ENCODE assay signal across 8 cellular contexts in genomic region chr3:124780767-124781485, GRCh38. TPM values are rescaled to one million over a fixed set of nuclear protein-coding genes. Genes with fewer than 3 reads are reported as not detected.
DNase-seq lines count a peak whose midpoint lies in the region; ATAC-seq and TF ChIP-seq lines count a peak whose summit lies in the region.

No MANE protein-coding gene starts in this region.

- peak overlapping the region; percentile 97 for H3K27ac ChIP-seq in GM23248
- peak overlapping the region; percentile 52 for H3K27ac ChIP-seq in adipose tissue (ENCODE audit: low read depth, low read length)
- H3K27ac ChIP-seq in hepatocyte, result peak overlapping the region; percentile 94
- H3K27ac ChIP-seq in gastrocnemius medialis, result peak overlapping the region; percentile 81 to 93 (median 90)

- DNase-seq in GM23248 (peak; percentile 82), hepatocyte (ENCODE audit: low spot score) (peak; percentile 46), gastrocnemius medialis (peak; percentile 92 to 96), NCI-H2171 (lab: John Stamatoyannopoulos, UW) (no peak), NCI-H524 treated with DMSO at 0.1 percent for 48 hours (lab: John Stamatoyannopoulos, UW) (no peak)
- DNase-seq in stimulated activated CD8-positive, alpha-beta memory T cell treated with anti-CD3 and anti-CD28 coated beads, Interleukin-4, amount 100 ng/mL, for 48 hours, result no peak

- TF ChIP-seq POLR2A in gastrocnemius medialis (IDR thresholded peaks at IDR 0.05), result peak in 1 of 2 donors; percentile 60

- no peaks in the 10 kb centered on the region; the same call in 1 of the 2 replicates for H3F3A ChIP-seq in GM23248 (ENCODE audit: insufficient read depth)

- no peaks in the 10 kb centered on the region for H3K9me3 ChIP-seq in GM23248 (ENCODE audit: low read depth)
- H3K9me3 ChIP-seq in hepatocyte (ENCODE audit: low read depth), result no peaks in the 10 kb centered on the region
- no peaks in the 10 kb centered on the region for H3K9me3 ChIP-seq in gastrocnemius medialis

- peak overlapping the region; percentile 15; the same call in 1 of the 2 replicates for H3K4me3 ChIP-seq in GM23248
- no peak overlapping the region for H3K4me3 ChIP-seq in hepatocyte
- H3K4me3 ChIP-seq in gastrocnemius medialis, result peak overlapping the region; percentile 1 to 34 (median 14)

- peaks cover 27% of the 10 kb centered on the region for H3K4me1 ChIP-seq in GM23248 (ENCODE audit: insufficient read depth)
- peaks cover 26% of the 10 kb centered on the region for H3K4me1 ChIP-seq in hepatocyte (ENCODE audit: insufficient read depth)
- H3K4me1 ChIP-seq in gastrocnemius medialis, result peaks cover 35 to 42% of the 10 kb centered on the region in 2 donors

- 7 to 9% methylated on average over 14 to 15 of the region's 15 CpGs for WGBS in GM23248 (ENCODE audit: low coverage in 1 of 2, low lambda C conversion rate in 2 of 2, missing lambda C conversion rate in 2 of 2), 2 experiments
- WGBS in adipose tissue, 3 donors, result 20 to 71% (median 25%) methylated on average over 15 of the region's 15 CpGs
- 46% methylated on average over 14 of the region's 15 CpGs for WGBS in hepatocyte (ENCODE audit: low lambda C conversion rate, missing lambda C conversion rate)

- H3K36me3 ChIP-seq in GM23248 (ENCODE audit: low read depth), result no peaks in the 10 kb centered on the region
- no peaks in the 10 kb centered on the region for H3K36me3 ChIP-seq in hepatocyte (replicated peaks; ENCODE audit: insufficient read depth, low read depth)
- no peaks in the 10 kb centered on the region for H3K36me3 ChIP-seq in gastrocnemius medialis

- peak overlapping the region; percentile 79 for H3K9ac ChIP-seq in GM23248

- no peak for TF ChIP-seq CTCF in hepatocyte (IDR thresholded peaks at IDR 0.05; ENCODE audit: poor library complexity)
- TF ChIP-seq CTCF in gastrocnemius medialis (IDR thresholded peaks at IDR 0.05 in 4 of 5, conservative IDR thresholded peaks at IDR 0.05 in 1 of 5), result no peak

- peaks cover 62% of the 10 kb centered on the region for H3K79me2 ChIP-seq in GM23248 (ENCODE audit: insufficient read depth)
- H3K79me2 ChIP-seq in hepatocyte, result no peaks in the 10 kb centered on the region

- H4K20me1 ChIP-seq in GM23248 (ENCODE audit: insufficient read depth), result no peaks in the 10 kb centered on the region
- H4K20me1 ChIP-seq in hepatocyte (ENCODE audit: insufficient read depth, poor library complexity, severe bottlenecking), result no peaks in the 10 kb centered on the region

- H2AFZ ChIP-seq in GM23248, result peak overlapping the region; percentile 52
- H2AFZ ChIP-seq in hepatocyte, result no peak overlapping the region

- peak overlapping the region; percentile 67 for H3K4me2 ChIP-seq in GM23248 (ENCODE audit: unreplicated experiment)
- H3K4me2 ChIP-seq in hepatocyte, result peak overlapping the region; percentile 57

- intact Hi-C loops in gastrocnemius medialis (cut with DNase I; ENCODE audit: low total_unique reads), result loop anchor here (2.0 kb wide), 2 partner anchors 30 to 106 kb away; partner anchors contain the start of gene ITGB5

- in situ Hi-C loops in GM23248 (cut with MboI) (no loop called here), gastrocnemius medialis (cut with MboI; ENCODE audit: low sequenced_read_pairs in 4 of 4) (no loop called here)

- no peaks in the 10 kb centered on the region for H3K9me2 ChIP-seq in GM23248 (ENCODE audit: insufficient read depth)
- no peaks in the 10 kb centered on the region for H3K9me2 ChIP-seq in hepatocyte (replicated peaks; ENCODE audit: insufficient read depth)

- ATAC-seq in gastrocnemius medialis (peak; percentile 90), HG02678 (IDR thresholded peaks at IDR 0.05; ENCODE audit: unreplicated experiment) (no peak)

- H3K27me3 ChIP-seq in GM23248 (replicated peaks; ENCODE audit: insufficient read depth) (no peaks in the 10 kb centered on the region), hepatocyte (no peaks in the 10 kb centered on the region), gastrocnemius medialis (no peaks in the 10 kb centered on the region)

RNA-seq across cellular contexts. Expression of gene UMPS, which starts 50.7 kb away (rescaled TPM):
- 18.0 and 29.8 TPM in 2 replicates for total RNA-seq in GM23248 (2014; rRNA removed; shearing (Covaris generic))
- polyA plus RNA-seq in GM23248 (2016; fragmentation: Nextera tagmentation; extraction: Ambion mirVana) (37.9 and 38.7 TPM in 2 replicates), adipose tissue (10 to 100 TPM in 1 of 3 donors, 1 to 10 TPM in 2; 7.2 to 17.1 (median 7.7) TPM), hepatocyte (35.1 and 37.3 TPM in 2 replicates)
- total RNA-seq in hepatocyte (25.9 and 108 TPM in 2 replicates), gastrocnemius medialis (1 to 10 TPM; 2.2 to 7.6 (median 6.2) TPM)

Comparison
In these comparisons a context has a peak if more than half of its experiments do, and no peak if none do; other contexts are left out.
1. DNase-seq: peak in GM23248 (single experiment), hepatocyte (single experiment) and gastrocnemius medialis (2 of 2); none in NCI-H2171 (single experiment), stimulated activated CD8-positive, alpha-beta memory T cell treated with anti-CD3 and anti-CD28 coated beads, Interleukin-4, amount 100 ng/mL, for 48 hours (single experiment) and NCI-H524 treated with DMSO at 0.1 percent for 48 hours (single experiment).
2. Peak in every context shown above with its lines, with median percentiles within 50 percentile points of each other: H3K27ac ChIP-seq.